8 cellular contexts compared by ENCODE assay signal in genomic region chr2:9002637-9003365, GRCh38. TPM values are rescaled to one million over a fixed set of nuclear protein-coding genes. Genes with fewer than 3 reads are reported as not detected.
DNase-seq lines count a peak whose midpoint lies in the region; ATAC-seq and TF ChIP-seq lines count a peak whose summit lies in the region.

No MANE protein-coding gene starts in this region.

- H3K9ac ChIP-seq in DND-41 (ENCODE audit: low read depth, low read length) (peak overlapping the region; percentile 66), subcutaneous abdominal adipose tissue (ENCODE audit: low read length in 5 of 5) (peak overlapping the region in 2 of 5 donors; percentile 10 to 58)

- H3K27me3 ChIP-seq in DND-41 (ENCODE audit: insufficient read depth, low read length, poor library complexity) (no peaks in the 10 kb centered on the region), lower lobe of right lung (ENCODE audit: low read depth) (no peaks in the 10 kb centered on the region), subcutaneous abdominal adipose tissue (ENCODE audit: control insufficient read depth in 5 of 5, insufficient read depth in 4 of 5, low read length in 5 of 5) (no peaks in the 10 kb centered on the region)

- no peak for TF ChIP-seq CTCF in DND-41 (IDR thresholded peaks at IDR 0.05; ENCODE audit: borderline replicate concordance, extremely low read depth, low read length, poor library complexity, severe bottlenecking)
- no peak for TF ChIP-seq CTCF in lower lobe of right lung (IDR thresholded peaks at IDR 0.05)

- H3K36me3 Mint-ChIP-seq in dendritic cell treated with granulocyte-macrophage colony-stimulating factor and Interleukin-4, amounts not matched to agents 40 ng/mL and 50 ng/mL, for 4 days (ENCODE audit: low read depth), result no peaks in the 10 kb centered on the region

- peaks cover 13% of the 10 kb centered on the region; the same call in 1 of the 2 replicates for H4K20me1 ChIP-seq in DND-41 (ENCODE audit: insufficient read depth, low read length)

- H3K9me3 ChIP-seq in DND-41 (ENCODE audit: insufficient read depth, low read length, severe bottlenecking) (no peaks in the 10 kb centered on the region), lower lobe of right lung (no peaks in the 10 kb centered on the region), subcutaneous abdominal adipose tissue (ENCODE audit: control insufficient read depth in 5 of 5, low read length in 5 of 5) (no peaks in the 10 kb centered on the region)

- H3K9me3 Mint-ChIP-seq in dendritic cell treated with granulocyte-macrophage colony-stimulating factor and Interleukin-4, amounts not matched to agents 40 ng/mL and 50 ng/mL, for 4 days, result no peaks in the 10 kb centered on the region

- H3K79me2 ChIP-seq in DND-41 (ENCODE audit: insufficient read depth, low read length), result peaks cover 63% of the 10 kb centered on the region

- H3K4me3 Mint-ChIP-seq in dendritic cell treated with granulocyte-macrophage colony-stimulating factor and Interleukin-4, amounts not matched to agents 40 ng/mL and 50 ng/mL, for 4 days, result peak overlapping the region; percentile 83

- H3K4me3 ChIP-seq in DND-41 (ENCODE audit: low read depth in 1 of 2, low read length in 2 of 2) (peak overlapping the region; percentile 48 to 79), lower lobe of right lung (peak overlapping the region; percentile 78), subcutaneous abdominal adipose tissue (ENCODE audit: low read depth in 1 of 5, low read length in 5 of 5) (peak overlapping the region; percentile 59 to 73 (median 65))

- H2AFZ ChIP-seq in DND-41 (ENCODE audit: low read depth, low read length), result peak overlapping the region; percentile 86

- peak; percentile 53 for DNase-seq in DND-41
- peak in 3 of 5 donors; percentile 2 to 12 (median 5) for DNase-seq in T-helper 1 cell
- peak; percentile 52 for DNase-seq in lower lobe of right lung
- no peak for DNase-seq in GM19238 (ENCODE audit: insufficient read length, low spot score)

- no peaks in the 10 kb centered on the region for H3K36me3 ChIP-seq in DND-41 (ENCODE audit: insufficient read depth, low read length)
- H3K36me3 ChIP-seq in lower lobe of right lung, result no peaks in the 10 kb centered on the region
- no peaks in the 10 kb centered on the region for H3K36me3 ChIP-seq in subcutaneous abdominal adipose tissue (ENCODE audit: control insufficient read depth in 5 of 5, insufficient read depth in 5 of 5, low read length in 5 of 5)

- peak overlapping the region; percentile 63 for H3K27ac ChIP-seq in DND-41 (ENCODE audit: low read length)
- peak overlapping the region; percentile 78 for H3K27ac ChIP-seq in lower lobe of right lung
- no peak overlapping the region for H3K27ac ChIP-seq in subcutaneous abdominal adipose tissue (ENCODE audit: low read depth, low read length)

- intact Hi-C loops in dendritic cell treated with granulocyte-macrophage colony-stimulating factor and Interleukin-4, amounts not matched to agents 40 ng/mL and 50 ng/mL, for 4 days (cut with micrococcal nuclease), result no loop called here
- intact Hi-C loops in lower lobe of right lung (cut with DNase I), result no loop called here

- peaks cover 38% of the 10 kb centered on the region for H3K4me1 Mint-ChIP-seq in dendritic cell treated with granulocyte-macrophage colony-stimulating factor and Interleukin-4, amounts not matched to agents 40 ng/mL and 50 ng/mL, for 4 days (ENCODE audit: low read depth)

- H3K4me2 ChIP-seq in DND-41 (ENCODE audit: insufficient read depth, low read length), result peak overlapping the region; percentile 69

- H3K27me3 Mint-ChIP-seq in dendritic cell treated with granulocyte-macrophage colony-stimulating factor and Interleukin-4, amounts not matched to agents 40 ng/mL and 50 ng/mL, for 4 days, result peaks cover 3% of the 10 kb centered on the region

- ATAC-seq in DND-41 (ENCODE audit: insufficient read depth, low read depth) (peak; percentile 48), HG02798 (IDR thresholded peaks at IDR 0.05; ENCODE audit: poor library complexity, unreplicated experiment) (peak; percentile 4), lower lobe of right lung (peak; percentile 6), GM19023 (IDR thresholded peaks at IDR 0.05; ENCODE audit: unreplicated experiment) (no peak)

- peak overlapping the region; percentile 81 for H3K27ac Mint-ChIP-seq in dendritic cell treated with granulocyte-macrophage colony-stimulating factor and Interleukin-4, amounts not matched to agents 40 ng/mL and 50 ng/mL, for 4 days

- H3K4me1 ChIP-seq in DND-41 (ENCODE audit: insufficient read depth, low read length) (peaks cover 56% of the 10 kb centered on the region), lower lobe of right lung (peaks cover 21% of the 10 kb centered on the region), subcutaneous abdominal adipose tissue (ENCODE audit: control insufficient read depth in 5 of 5, insufficient read depth in 5 of 5, low read length in 5 of 5) (peaks cover 0 to 20% (median 14%) of the 10 kb centered on the region in 5 donors)

RNA-seq across cellular contexts. Expression of gene MBOAT2, which starts 0.7 kb away (rescaled TPM):
- 36.5 TPM for total RNA-seq in lower lobe of right lung
